In genomic region chr10:114388275-114388674, GRCh38 we compare ENCODE assay signal across 14 cellular contexts. TPM values are rescaled to one million over a fixed set of nuclear protein-coding genes. Genes with fewer than 3 reads are reported as not detected.
A peak's percentile ranks its signal among the peaks of the same experiment; 100 is the strongest.
DNase-seq lines count a peak whose midpoint lies in the region; ATAC-seq, FAIRE-seq and TF ChIP-seq lines count a peak whose summit lies in the region.
"Had no signal": no experiment of that assay in that cellular context is flagged by ENCODE, and none has a peak within 500 bp of the region (broad histone marks: within the 10 kb centered on the region; RNA-seq: fewer than 3 reads in every experiment).

No MANE protein-coding gene starts in this region.

- H3K4me2 ChIP-seq in endothelial cell of umbilical vein (ENCODE audit: insufficient read depth, low read length) (no peak overlapping the region), neural progenitor cell (no peak overlapping the region)

- no peaks in the 10 kb centered on the region for H4K20me1 ChIP-seq in endothelial cell of umbilical vein (replicated peaks; ENCODE audit: control insufficient read depth, extremely low read depth, insufficient read depth, low read length)
- H4K20me1 ChIP-seq in neural progenitor cell (ENCODE audit: low read depth), result no peaks in the 10 kb centered on the region

- dilution Hi-C loops in endothelial cell of umbilical vein (cut with MboI; ENCODE audit: extremely low pct_ligation_motif_present, low sequenced_read_pairs), result no loop called here

- H2AFZ ChIP-seq in endothelial cell of umbilical vein (ENCODE audit: low read depth, low read length), result no peak overlapping the region
- no peak overlapping the region for H2AFZ ChIP-seq in neural progenitor cell (replicated peaks)

- POLR2A ChIA-PET in endothelial cell of umbilical vein (lab: Charles Lee), result interaction anchor here (1.0 kb wide), 1 partner anchor 361 kb away, joined by 3 read pairs; no protein-coding TSS in a partner anchor

- H3K36me3 ChIP-seq in endothelial cell of umbilical vein (ENCODE audit: control insufficient read depth in 2 of 2, extremely low read depth in 1 of 2, insufficient read depth in 2 of 2, low read length in 2 of 2), result no peaks in the 10 kb centered on the region
- H3K36me3 ChIP-seq in neural progenitor cell, result no peaks in the 10 kb centered on the region

- H3K27ac ChIP-seq in endothelial cell of umbilical vein (ENCODE audit: insufficient read depth, low read depth, low read length), result no peak overlapping the region
- no peak overlapping the region for H3K27ac ChIP-seq in neural progenitor cell

- FAIRE-seq in endothelial cell of umbilical vein (lab: Jason Lieb, UNC), result peak; percentile 24

- in situ Hi-C loops in GM13976 (cut with MboI; ENCODE audit: low sequenced_read_pairs, unreplicated experiment), result no loop called here

- no TSS peak for BruUV-seq in endothelial cell of umbilical vein (replicated peaks; lab: Mats Ljungman, UMichigan)

- DNase-seq in GM13976 (ENCODE audit: low spot score) (peak; percentile 73), endothelial cell of umbilical vein (ENCODE audit: low read depth, low spot score) (no peak), neural progenitor cell (ENCODE audit: low spot score) (no peak)
- DNase-seq in activated effector memory CD4-positive, alpha-beta T cell treated with anti-CD3 and anti-CD28 coated beads, Interleukin-2, amount 50 U/mL, for 16 hours, result no peak
- DNase-seq in stimulated activated naive CD4-positive, alpha-beta T cell (lab: John Stamatoyannopoulos, UW), result no peak
- no peak for DNase-seq in activated CD8-positive, alpha-beta memory T cell treated with anti-CD3 and anti-CD28 coated beads, Interleukin-2, amount 50 U/mL, for 48 hours
- DNase-seq: activated CD4-positive, alpha-beta T cell treated with anti-CD3 and anti-CD28 coated beads for 1 hour; Caco-2; kidney glomerular epithelial cell; NCI-H1694 treated with DMSO at 0.1 percent for 48 hours; SIG-M5 had no signal

- H3K9me1 ChIP-seq in endothelial cell of umbilical vein (replicated peaks; ENCODE audit: control insufficient read depth, extremely low read depth, insufficient read depth, low read length), result no peaks in the 10 kb centered on the region

- peak; percentile 61 for ATAC-seq in GM21447 (IDR thresholded peaks at IDR 0.05; ENCODE audit: unreplicated experiment)
- peak; percentile 59 for ATAC-seq in HG03469 (IDR thresholded peaks at IDR 0.05; ENCODE audit: unreplicated experiment)

- H3K36me3 Mint-ChIP-seq in neural progenitor cell, result peaks cover 10% of the 10 kb centered on the region

- H3K79me2 ChIP-seq in endothelial cell of umbilical vein (ENCODE audit: control insufficient read depth, insufficient read depth, low read length) (no peaks in the 10 kb centered on the region), neural progenitor cell (ENCODE audit: low read depth) (no peaks in the 10 kb centered on the region)

- H3K9me3 Mint-ChIP-seq in neural progenitor cell, result peaks cover 2% of the 10 kb centered on the region

- H3K27ac Mint-ChIP-seq in neural progenitor cell, result no peak overlapping the region
- H3K27ac Mint-ChIP-seq: progenitor cell of endocrine pancreas had no signal

- H3K4me1 Mint-ChIP-seq in neural progenitor cell, result peaks cover 25% of the 10 kb centered on the region

- H3F3A ChIP-seq in neural progenitor cell (ENCODE audit: low read depth), result no peaks in the 10 kb centered on the region

- H3K4me3 ChIP-seq in endothelial cell of umbilical vein (replicated peaks in 1 of 3; ENCODE audit: insufficient read depth in 1 of 3, low read depth in 1 of 3, low read length in 3 of 3) (no peak overlapping the region), neural progenitor cell (no peak overlapping the region)

- H3K27me3 ChIP-seq in endothelial cell of umbilical vein (ENCODE audit: control insufficient read depth in 2 of 2, insufficient read depth in 2 of 2, low read length in 2 of 2), result peaks cover 2% of the 10 kb centered on the region in 2 experiments
- H3K27me3 ChIP-seq in neural progenitor cell, result no peaks in the 10 kb centered on the region

- no peak overlapping the region for H3K4me3 Mint-ChIP-seq in neural progenitor cell

- CTCF ChIA-PET in endothelial cell of umbilical vein (lab: Charles Lee), result interaction anchor here (0.9 to 3.3 kb wide), 7 partner anchors 13 to 84 kb away, joined by 3 to 22 read pairs (median 4); no protein-coding TSS in a partner anchor

- intact Hi-C loops in endothelial cell of umbilical vein (cut with micrococcal nuclease), result no loop called here

- TF ChIP-seq POLR2A in endothelial cell of umbilical vein (IDR thresholded peaks at IDR 0.05; ENCODE audit: low read depth, low read length), result no peak

- H3K4me1 ChIP-seq in endothelial cell of umbilical vein (ENCODE audit: control insufficient read depth, extremely low read depth, insufficient read depth, low read length) (peaks cover 31% of the 10 kb centered on the region), neural progenitor cell (peaks cover 5% of the 10 kb centered on the region)
- H3K4me1 ChIP-seq: Caco-2 had no signal

- peaks cover 9% of the 10 kb centered on the region for H3K27me3 Mint-ChIP-seq in neural progenitor cell (ENCODE audit: insufficient read depth, low read depth)

- no peak overlapping the region for H3K9ac ChIP-seq in endothelial cell of umbilical vein (replicated peaks; ENCODE audit: extremely low read depth, insufficient read depth, low read length)
- no peak overlapping the region for H3K9ac ChIP-seq in neural progenitor cell

- no peak for TF ChIP-seq CTCF in GM13976 (IDR thresholded peaks at IDR 0.05; ENCODE audit: borderline replicate concordance, control extremely low read depth, extremely low read depth, insufficient read depth, missing control alignments)
- TF ChIP-seq CTCF in endothelial cell of umbilical vein (IDR thresholded peaks at IDR 0.05; ENCODE audit: extremely low read depth in 1 of 2, insufficient read depth in 1 of 2, low read depth in 1 of 2, low read length in 2 of 2), result no peak
- TF ChIP-seq CTCF in neural progenitor cell (IDR thresholded peaks at IDR 0.05), result no peak

- H3K9me3 ChIP-seq in endothelial cell of umbilical vein (replicated peaks; ENCODE audit: control insufficient read depth, insufficient read depth, low read length) (no peaks in the 10 kb centered on the region), neural progenitor cell (ENCODE audit: low read depth) (no peaks in the 10 kb centered on the region)
- H3K9me3 ChIP-seq: Caco-2 had no signal

TF ChIP-seq in endothelial cell of umbilical vein, 7 proteins besides CTCF, POLR2A, EP300 and RAD21:
- TF ChIP-seq GATA2 (IDR thresholded peaks at IDR 0.05; ENCODE audit: insufficient read depth, insufficient read length, low read depth, low read length) (no peak), POLR2AphosphoS5 (IDR thresholded peaks at IDR 0.05; ENCODE audit: insufficient read depth, low read depth, low read length) (no peak), MYC (IDR thresholded peaks at IDR 0.05; ENCODE audit: low read depth, low read length) (no peak), JUN (IDR thresholded peaks at IDR 0.05; ENCODE audit: borderline replicate concordance, insufficient read depth, insufficient read length, low read depth) (no peak), FOS (IDR thresholded peaks at IDR 0.05; ENCODE audit: borderline replicate concordance, insufficient read depth, low read length) (no peak), EZH2 (IDR thresholded peaks at IDR 0.05; ENCODE audit: borderline replicate concordance, low read depth, low read length, severe bottlenecking) (no peak)

RNA-seq across cellular contexts. Expression of gene AFAP1L2, which starts 16.0 kb away (rescaled TPM):
- total RNA-seq in endothelial cell of umbilical vein (1.6 and 4.1 TPM in 2 replicates), neural progenitor cell (ENCODE audit: low replicate concordance) (4.8 and 6.9 TPM in 2 replicates)
- polyA plus RNA-seq in endothelial cell of umbilical vein, result 0.53 and 0.90 TPM in 2 replicates
- polyA plus RNA-seq in endothelial cell of umbilical vein (2011; cell fraction: cytosol; rRNA removed), result 0.52 and 0.63 TPM in 2 replicates
- 2.1 and 2.2 TPM in 2 replicates for polyA plus RNA-seq in endothelial cell of umbilical vein (2011; cell fraction: nucleus; rRNA removed)
- 0.05 TPM in 2 replicates for polyA plus RNA-seq in endothelial cell of umbilical vein (2012)
- polyA minus RNA-seq in endothelial cell of umbilical vein, result 0.59 and 0.75 TPM in 2 replicates
- polyA minus RNA-seq in endothelial cell of umbilical vein (2011; cell fraction: cytosol; rRNA and poly(A)+ RNA removed), result not detected
- polyA minus RNA-seq in endothelial cell of umbilical vein (2011; cell fraction: nucleus; rRNA and poly(A)+ RNA removed), result 0.91 and 1.2 TPM in 2 replicates
